8 cellular contexts compared by ENCODE assay signal in the genomic region with DNA sequence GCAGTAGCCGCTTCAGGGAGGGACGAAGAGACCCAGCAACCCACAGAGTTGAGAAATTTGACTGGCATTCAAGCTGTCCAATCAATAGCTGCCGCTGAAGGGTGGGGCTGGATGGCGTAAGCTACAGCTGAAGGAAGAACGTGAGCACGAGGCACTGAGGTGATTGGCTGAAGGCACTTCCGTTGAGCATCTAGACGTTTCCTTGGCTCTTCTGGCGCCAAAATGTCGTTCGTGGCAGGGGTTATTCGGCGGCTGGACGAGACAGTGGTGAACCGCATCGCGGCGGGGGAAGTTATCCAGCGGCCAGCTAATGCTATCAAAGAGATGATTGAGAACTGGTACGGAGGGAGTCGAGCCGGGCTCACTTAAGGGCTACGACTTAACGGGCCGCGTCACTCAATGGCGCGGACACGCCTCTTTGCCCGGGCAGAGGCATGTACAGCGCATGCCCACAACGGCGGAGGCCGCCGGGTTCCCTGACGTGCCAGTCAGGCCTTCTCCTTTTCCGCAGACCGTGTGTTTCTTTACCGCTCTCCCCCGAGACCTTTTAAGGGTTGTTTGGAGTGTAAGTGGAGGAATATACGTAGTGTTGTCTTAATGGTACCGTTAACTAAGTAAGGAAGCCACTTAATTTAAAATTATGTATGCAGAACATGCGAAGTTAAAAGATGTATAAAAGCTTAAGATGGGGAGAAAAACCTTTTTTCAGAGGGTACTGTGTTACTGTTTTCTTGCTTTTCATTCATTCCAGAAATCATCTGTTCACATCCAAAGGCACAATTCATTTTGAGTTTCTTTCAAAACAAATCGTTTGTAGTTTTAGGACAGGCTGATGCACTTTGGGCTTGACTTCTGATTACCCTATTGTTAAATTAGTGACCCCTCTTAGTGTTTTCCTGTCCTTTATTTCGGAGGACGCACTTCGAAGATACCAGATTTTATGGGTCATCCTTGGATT. TPM values are rescaled to one million over a fixed set of nuclear protein-coding genes. Genes with fewer than 3 reads are reported as not detected.
DNase-seq lines count a peak whose midpoint lies in the region; ATAC-seq and TF ChIP-seq lines count a peak whose summit lies in the region.

Gene MLH1 (plus strand): TSS at position 193 of the 958 bp plus-strand sequence. CDS start 30 bp downstream, at position 223.

- POLR2A ChIA-PET in CD8-positive, alpha-beta T cell (lab: Charles Lee), result interaction anchor here (0.7 to 2.7 kb wide), 23 partner anchors 12 to 1144 kb away, joined by 3 to 22 read pairs (median 3); partner anchors contain the start of genes ACAA1, LRRFIP2 and TRANK1
- POLR2A ChIA-PET in IMR-90 (lab: Charles Lee; ENCODE audit: unreplicated experiment), result interaction anchor here (0.5 to 1.2 kb wide), 4 partner anchors 19 to 255 kb away, joined by 3 to 10 read pairs (median 3); no protein-coding TSS in a partner anchor

- in situ Hi-C loops in IMR-90 (cut with MboI; ENCODE audit: low sequenced_read_pairs), result no loop called here

- peak within 1 kb of the TSS; percentile 87 for H3K4ac ChIP-seq in IMR-90 (ENCODE audit: low read depth, low read length)

- peak; percentile 81 for ATAC-seq in CD8-positive, alpha-beta T cell
- ATAC-seq in GM21526 (IDR thresholded peaks at IDR 0.05; ENCODE audit: low FRiP score, unreplicated experiment), result peak; percentile 93
- ATAC-seq in IMR-90 (ENCODE audit: low read depth), result peak; percentile 91

- H3K27me3 Mint-ChIP-seq in CD8-positive, alpha-beta T cell (ENCODE audit: low read depth), result no peaks in the 10 kb centered on the region
- H3K27me3 Mint-ChIP-seq in nephron progenitor cell (ENCODE audit: low read depth, poor library complexity), result no peaks in the 10 kb centered on the region

- H4K5ac ChIP-seq in IMR-90 (ENCODE audit: low read depth, low read length), result peak within 1 kb of the TSS; percentile 82

- peak within 1 kb of the TSS; percentile 90 for H2BK5ac ChIP-seq in IMR-90 (ENCODE audit: low read depth, low read length, poor library complexity, severe bottlenecking)

- H3K14ac ChIP-seq in IMR-90 (replicated peaks; ENCODE audit: low read depth, low read length), result peak within 1 kb of the TSS; percentile 97

- CTCF ChIA-PET in CD8-positive, alpha-beta T cell (lab: Charles Lee), result interaction anchor here (0.8 to 1.7 kb wide), 8 partner anchors 11 to 220 kb away, joined by 3 to 8 read pairs (median 3); no protein-coding TSS in a partner anchor
- CTCF ChIA-PET in IMR-90 (lab: Yijun Ruan, JAX), result interaction anchor here (0.6 kb wide), 1 partner anchor 253 kb away, joined by 3 read pairs; no protein-coding TSS in a partner anchor

- peak within 1 kb of the TSS; percentile 75; the same call in 1 of the 3 replicates for H2BK15ac ChIP-seq in IMR-90 (ENCODE audit: low read depth, low read length)

- peak within 1 kb of the TSS; percentile 87 for H3K9ac ChIP-seq in IMR-90 (ENCODE audit: low read depth, low read length)

- no peaks in the 10 kb centered on the region for H3K9me3 ChIP-seq in CD8-positive, alpha-beta T cell (ENCODE audit: low read length)
- H3K9me3 ChIP-seq in IMR-90 (ENCODE audit: control insufficient read depth, insufficient read depth, low read length), result no peaks in the 10 kb centered on the region

- no peak within 1 kb of the TSS for H3K27ac Mint-ChIP-seq in CD8-positive, alpha-beta T cell
- no peak within 1 kb of the TSS for H3K27ac Mint-ChIP-seq in nephron progenitor cell

- TSS peak; percentile 82 for BruUV-seq in IMR-90 (replicated peaks; lab: Mats Ljungman, UMichigan)

- H3K56ac ChIP-seq in IMR-90 (ENCODE audit: extremely low read depth, insufficient read depth, low read length), result peak within 1 kb of the TSS; percentile 92

- H3K4me3 Mint-ChIP-seq in CD8-positive, alpha-beta T cell, result no peak within 1 kb of the TSS
- no peak within 1 kb of the TSS for H3K4me3 Mint-ChIP-seq in nephron progenitor cell

- WGBS in IMR-90 (ENCODE audit: extremely low coverage in 2 of 2, insufficient read length in 1 of 2), 2 experiments, result 1% methylated on average over 29 of the region's 47 CpGs; no CpG with 5 or more reads in 1 of the 2 experiments

- no peak for TF ChIP-seq CTCF in CD8-positive, alpha-beta T cell (IDR thresholded peaks at IDR 0.05)
- no peak for TF ChIP-seq CTCF in IMR-90 (conservative IDR thresholded peaks at IDR 0.05; ENCODE audit: low read depth, low read length)
- no peak for TF ChIP-seq CTCF in fibroblast of mammary gland (conservative IDR thresholded peaks at IDR 0.05; ENCODE audit: control insufficient read depth, insufficient read depth, low read depth, low read length)
- TF ChIP-seq CTCF in nephron progenitor cell (IDR thresholded peaks at IDR 0.05), result no peak

- peak within 1 kb of the TSS; percentile 97 for H2AK9ac ChIP-seq in IMR-90 (replicated peaks; ENCODE audit: low read depth, low read length, poor library complexity)

- intact Hi-C loops in CD8-positive, alpha-beta T cell (cut with DNase I, micrococcal nuclease), result loop anchor here (1.0 to 5.0 kb wide), 7 partner anchors 48 to 220 kb away; partner anchors contain the start of gene TRANK1 (in 2 of the 2)
- intact Hi-C loops in IMR-90 (cut with micrococcal nuclease), result loop anchor here (2.0 kb wide), 1 partner anchor 265 kb away; no protein-coding TSS in a partner anchor

- peak within 1 kb of the TSS; percentile 44 for H2BK20ac ChIP-seq in IMR-90 (ENCODE audit: low read depth, low read length)

- H4K20me1 ChIP-seq in IMR-90 (ENCODE audit: insufficient read depth, low read length), result peaks cover 17% of the 10 kb centered on the region; the same call in 1 of the 2 replicates

- peak within 1 kb of the TSS; percentile 96 for H2AFZ ChIP-seq in IMR-90 (replicated peaks; ENCODE audit: low read length, poor library complexity)

- H2BK120ac ChIP-seq in IMR-90 (ENCODE audit: low read depth, low read length), result peak within 1 kb of the TSS; percentile 89

- H3K4me2 ChIP-seq in IMR-90 (ENCODE audit: low read depth, low read length), result peak within 1 kb of the TSS; percentile 93

- peak within 1 kb of the TSS; percentile 90 for H4K91ac ChIP-seq in IMR-90 (ENCODE audit: insufficient read depth, low read depth, low read length)

- TF ChIP-seq POLR2A in IMR-90 (IDR thresholded peaks at IDR 0.05; ENCODE audit: low read depth, low read length), result peak; percentile 89

- H3K4me1 Mint-ChIP-seq in CD8-positive, alpha-beta T cell (ENCODE audit: low read depth), result peaks cover 35% of the 10 kb centered on the region
- H3K4me1 Mint-ChIP-seq in nephron progenitor cell, result peaks cover 30% of the 10 kb centered on the region

- DNase-seq in CD8-positive, alpha-beta T cell, result peak; percentile 95 to 99 (median 97)
- DNase-seq in IMR-90, result peak; percentile 100
- peak; percentile 99 for DNase-seq in activated T-cell treated with anti-CD3 and anti-CD28 coated beads for 24 hours (ENCODE audit: low read depth)
- peak; percentile 100 for DNase-seq in fibroblast of mammary gland (ENCODE audit: low read depth)
- peak; percentile 98 for DNase-seq in nephron progenitor cell
- peak; percentile 100 for DNase-seq in stromal cell of bone marrow (ENCODE audit: low read depth)
- no peak for DNase-seq in NCI-H510A treated with DMSO at 0.1 percent for 48 hours (lab: John Stamatoyannopoulos, UW)

- dilution Hi-C loops in IMR-90 (cut with HindIII; ENCODE audit: low sequenced_read_pairs, unreplicated experiment), result no loop called here

- no peak for TF ChIP-seq RAD21 in IMR-90 (IDR thresholded peaks at IDR 0.05; ENCODE audit: low read length)

- peaks cover 0 to 37% of the 10 kb centered on the region in 2 experiments; a peak in 2 of 4 replicates for H3K79me1 ChIP-seq in IMR-90 (ENCODE audit: low read depth in 1 of 2, low read length in 2 of 2)

- peak within 1 kb of the TSS; percentile 58 for H3K4me3 ChIP-seq in CD8-positive, alpha-beta T cell (ENCODE audit: low read depth, low read length)
- H3K4me3 ChIP-seq in IMR-90 (ENCODE audit: insufficient read depth, low read depth, low read length) (peak within 1 kb of the TSS; percentile 63), fibroblast of mammary gland (ENCODE audit: control insufficient read depth, low read depth, low read length) (peak within 1 kb of the TSS; percentile 79)

- H3K36me3 Mint-ChIP-seq in CD8-positive, alpha-beta T cell, result peaks cover 32% of the 10 kb centered on the region
- peaks cover 34% of the 10 kb centered on the region for H3K36me3 Mint-ChIP-seq in nephron progenitor cell (ENCODE audit: low read depth)

- H3K36me3 ChIP-seq in CD8-positive, alpha-beta T cell (ENCODE audit: insufficient read depth, low read length), result peaks cover 12% of the 10 kb centered on the region
- peaks cover 3% of the 10 kb centered on the region for H3K36me3 ChIP-seq in IMR-90 (ENCODE audit: control insufficient read depth, insufficient read depth, low read length)

- H3K9me1 ChIP-seq in IMR-90 (ENCODE audit: insufficient read depth, low read length), result no peaks in the 10 kb centered on the region

- H3K23ac ChIP-seq in IMR-90 (ENCODE audit: low read depth, low read length), result peak within 1 kb of the TSS; percentile 99

- H3K4me1 ChIP-seq in CD8-positive, alpha-beta T cell (ENCODE audit: insufficient read depth, low read length), result peaks cover 44% of the 10 kb centered on the region
- peaks cover 3% of the 10 kb centered on the region; the same call in 1 of the 2 replicates for H3K4me1 ChIP-seq in IMR-90 (ENCODE audit: control insufficient read depth, insufficient read depth, low read length)

- H3K18ac ChIP-seq in IMR-90 (ENCODE audit: low read depth, low read length), result peak within 1 kb of the TSS; percentile 65

- H4K8ac ChIP-seq in IMR-90 (ENCODE audit: low read depth in 2 of 2, low read length in 2 of 2), result peak within 1 kb of the TSS; percentile 36 to 94

- peak within 1 kb of the TSS; percentile 89 for H3K27ac ChIP-seq in CD8-positive, alpha-beta T cell (ENCODE audit: low read depth, low read length)
- peak within 1 kb of the TSS; percentile 90 for H3K27ac ChIP-seq in IMR-90 (ENCODE audit: insufficient read depth, low read length)

- no peaks in the 10 kb centered on the region for H3K27me3 ChIP-seq in CD8-positive, alpha-beta T cell (ENCODE audit: insufficient read depth, low read length)
- H3K27me3 ChIP-seq in IMR-90 (ENCODE audit: control insufficient read depth, insufficient read depth, low read length), result no peaks in the 10 kb centered on the region

- no peaks in the 10 kb centered on the region for H3K9me3 Mint-ChIP-seq in CD8-positive, alpha-beta T cell
- no peaks in the 10 kb centered on the region for H3K9me3 Mint-ChIP-seq in nephron progenitor cell

- peak within 1 kb of the TSS; percentile 82 for H2AK5ac ChIP-seq in IMR-90 (ENCODE audit: low read depth, low read length)

TF ChIP-seq in IMR-90, 13 proteins besides CTCF, POLR2A, EP300 and RAD21 (continues in another document):
- TF ChIP-seq MXI1 (IDR thresholded peaks at IDR 0.05; ENCODE audit: borderline replicate concordance, low read depth, low read length), result peak; percentile 84; the same call in 1 of the 2 replicates

RNA-seq across cellular contexts. Expression of gene MLH1, which starts in this region (rescaled TPM):
- total RNA-seq in CD8-positive, alpha-beta T cell, result 10 to 100 TPM; 21.4 to 23.9 TPM
- total RNA-seq in IMR-90 (2012; rRNA removed), result 46.7 and 54.1 TPM in 2 replicates
- polyA plus RNA-seq in IMR-90 (2012; rRNA removed), result 30.2 and 34.5 TPM in 2 replicates
- 6.9 and 18.5 TPM in 2 replicates for polyA plus RNA-seq in IMR-90 (2012; cell fraction: cytosol; rRNA removed)
- polyA plus RNA-seq in IMR-90 (2012; cell fraction: nucleus; rRNA removed; ENCODE audit: low replicate concordance), result 8.5 and 22.8 TPM in 2 replicates
